15 cellular contexts compared by ENCODE assay signal in genomic region chr16:72091217-72091616, GRCh38. TPM values are rescaled to one million over a fixed set of nuclear protein-coding genes. Genes with fewer than 3 reads are reported as not detected.
DNase-seq lines count a peak whose midpoint lies in the region; ATAC-seq and TF ChIP-seq lines count a peak whose summit lies in the region.
"Had no signal": no experiment of that assay in that cellular context is flagged by ENCODE, and none has a peak within 500 bp of the region (broad histone marks: within the 10 kb centered on the region; RNA-seq: fewer than 3 reads in every experiment).

No MANE protein-coding gene starts in this region.

- peaks cover 42% of the 10 kb centered on the region for H3K4me1 Mint-ChIP-seq in activated CD4-positive, alpha-beta T cell treated with anti-CD3 and anti-CD28 coated beads, Interleukin-2, amount 10 ng/mL, durations not matched to agents 24 days and 14 days

- H3K27me3 Mint-ChIP-seq in activated CD4-positive, alpha-beta T cell treated with anti-CD3 and anti-CD28 coated beads, Interleukin-2, amount 10 ng/mL, durations not matched to agents 24 days and 14 days, result no peaks in the 10 kb centered on the region

- H3K9me3 ChIP-seq in PC-3 (ENCODE audit: low read length), result no peaks in the 10 kb centered on the region
- no peaks in the 10 kb centered on the region for H3K9me3 ChIP-seq in colonic mucosa
- no peaks in the 10 kb centered on the region for H3K9me3 ChIP-seq in neural cell (ENCODE audit: low read length)

- no peak for TF ChIP-seq RAD21 in neural cell (conservative IDR thresholded peaks at IDR 0.05)

- intact Hi-C loops in activated CD4-positive, alpha-beta T cell treated with anti-CD3 and anti-CD28 coated beads, Interleukin-2, amount 10 ng/mL, durations not matched to agents 24 days and 14 days (cut with micrococcal nuclease), result loop anchor here (5.0 to 10.0 kb wide), 4 partner anchors 284 to 1289 kb away; partner anchors contain the start of genes AP1G1, PHLPP2 and VAC14
- intact Hi-C loops in PC-3 (cut with micrococcal nuclease) (loop anchor here (5.0 to 10.0 kb wide), 2 partner anchors 86 to 199 kb away; partner anchors contain the start of genes DHODH and PKD1L3), colonic mucosa (cut with DNase I) (loop anchor here (5.0 kb wide), 1 partner anchor 79 kb away; no protein-coding TSS in a partner anchor)

- no peaks in the 10 kb centered on the region for H3K9me3 Mint-ChIP-seq in activated CD4-positive, alpha-beta T cell treated with anti-CD3 and anti-CD28 coated beads, Interleukin-2, amount 10 ng/mL, durations not matched to agents 24 days and 14 days

- H3K79me2 ChIP-seq in PC-3 (ENCODE audit: low read length) (peaks cover 54% of the 10 kb centered on the region), neural cell (replicated peaks; ENCODE audit: insufficient read depth, low read length) (peaks cover 43% of the 10 kb centered on the region)

- H3K27ac ChIP-seq in PC-3 (ENCODE audit: low read length) (no peak overlapping the region), colonic mucosa (no peak overlapping the region), neural cell (ENCODE audit: low read length) (no peak overlapping the region)
- H3K27ac ChIP-seq: cardiac muscle cell had no signal

- H3K4me3 Mint-ChIP-seq in activated CD4-positive, alpha-beta T cell treated with anti-CD3 and anti-CD28 coated beads, Interleukin-2, amount 10 ng/mL, durations not matched to agents 24 days and 14 days, result peak overlapping the region; percentile 97

- POLR2A ChIA-PET in PC-3 (lab: Charles Lee; ENCODE audit: unreplicated experiment), result no interaction called here

- ATAC-seq in PC-3 (no peak), GM18873 (IDR thresholded peaks at IDR 0.05; ENCODE audit: low FRiP score, unreplicated experiment) (no peak), GM21515 (IDR thresholded peaks at IDR 0.05; ENCODE audit: unreplicated experiment) (no peak)

- H3F3A ChIP-seq in PC-3 (ENCODE audit: low read length, unreplicated experiment) (no peaks in the 10 kb centered on the region), neural cell (ENCODE audit: insufficient read depth, low read length, poor library complexity, severe bottlenecking) (no peaks in the 10 kb centered on the region)

- H3K4me3 ChIP-seq in PC-3 (ENCODE audit: low read length) (no peak overlapping the region), colonic mucosa (no peak overlapping the region), neural cell (ENCODE audit: low read length) (peak overlapping the region; percentile 80)
- H3K4me3 ChIP-seq: cardiac muscle cell had no signal

- H3K9me2 ChIP-seq in PC-3 (replicated peaks; ENCODE audit: low read length), result no peaks in the 10 kb centered on the region
- H3K9me2 ChIP-seq in neural cell (ENCODE audit: insufficient read depth, low read length), result no peaks in the 10 kb centered on the region

- H3K27ac Mint-ChIP-seq in activated CD4-positive, alpha-beta T cell treated with anti-CD3 and anti-CD28 coated beads, Interleukin-2, amount 10 ng/mL, durations not matched to agents 24 days and 14 days, result no peak overlapping the region

- H3K27me3 ChIP-seq in PC-3 (ENCODE audit: low read length) (no peaks in the 10 kb centered on the region), colonic mucosa (no peaks in the 10 kb centered on the region), neural cell (ENCODE audit: insufficient read depth, low read depth, low read length) (no peaks in the 10 kb centered on the region)

- H2AFZ ChIP-seq in PC-3 (ENCODE audit: low read length), result no peak overlapping the region
- no peak overlapping the region for H2AFZ ChIP-seq in neural cell (ENCODE audit: low read depth, low read length)

- BruUV-seq in PC-3 (replicated peaks; lab: Mats Ljungman, UMichigan), result no TSS peak

- no peak for DNase-seq in activated CD4-positive, alpha-beta T cell treated with anti-CD3 and anti-CD28 coated beads, Interleukin-2, amount 10 ng/mL, durations not matched to agents 24 days and 14 days
- DNase-seq in activated CD4-positive, alpha-beta T cell treated with anti-CD3 and anti-CD28 coated beads, Interleukin-2, amount 50 U/mL, for 1 hour, result no peak
- DNase-seq in PC-3 (no peak), colonic mucosa (peak; percentile 32), COLO829 (ENCODE audit: low spot score) (no peak)
- DNase-seq: DMS153, glutamatergic neuron, NCI-H526 treated with DMSO at 0.1 percent for 48 hours, trophoblast cell had no signal

- H3K4me2 ChIP-seq in PC-3 (ENCODE audit: low read length), result peak overlapping the region; percentile 86
- no peak overlapping the region for H3K4me2 ChIP-seq in neural cell (ENCODE audit: low read length)

- TF ChIP-seq CTCF in PC-3 (conservative IDR thresholded peaks at IDR 0.05; ENCODE audit: low read depth, low read length) (no peak), colonic mucosa (IDR thresholded peaks at IDR 0.05) (no peak), neural cell (IDR thresholded peaks at IDR 0.05; ENCODE audit: poor library complexity, severe bottlenecking) (no peak)

- peaks cover 43% of the 10 kb centered on the region for H3K36me3 Mint-ChIP-seq in activated CD4-positive, alpha-beta T cell treated with anti-CD3 and anti-CD28 coated beads, Interleukin-2, amount 10 ng/mL, durations not matched to agents 24 days and 14 days (ENCODE audit: low read depth)

- H3K36me3 ChIP-seq in PC-3 (ENCODE audit: low read depth, low read length), result peaks cover 31% of the 10 kb centered on the region
- peaks cover 12% of the 10 kb centered on the region for H3K36me3 ChIP-seq in colonic mucosa
- H3K36me3 ChIP-seq in neural cell (ENCODE audit: insufficient read depth, low read length), result no peaks in the 10 kb centered on the region

- TF ChIP-seq EP300 in neural cell (conservative IDR thresholded peaks at IDR 0.05; ENCODE audit: poor library complexity, severe bottlenecking), result no peak

- H3K4me1 ChIP-seq in PC-3 (ENCODE audit: insufficient read depth, low read length), result peaks cover 12% of the 10 kb centered on the region; the same call in 1 of the 2 replicates
- peaks cover 11% of the 10 kb centered on the region for H3K4me1 ChIP-seq in colonic mucosa

- H3K9ac ChIP-seq in PC-3 (ENCODE audit: low read length) (no peak overlapping the region), colonic mucosa (ENCODE audit: low read depth in 2 of 2, low read length in 2 of 2) (no peak overlapping the region), neural cell (ENCODE audit: low read length) (no peak overlapping the region)

- no peaks in the 10 kb centered on the region for H4K20me1 ChIP-seq in PC-3 (ENCODE audit: low read length)
- no peaks in the 10 kb centered on the region for H4K20me1 ChIP-seq in neural cell (ENCODE audit: insufficient read depth)

- CTCF ChIA-PET in PC-3 (lab: Charles Lee), result no interaction called here

TF ChIP-seq in neural cell, 6 proteins besides CTCF, POLR2A, EP300 and RAD21 (continues in another document):
- TF ChIP-seq REST (IDR thresholded peaks at IDR 0.05; ENCODE audit: borderline replicate concordance), result no peak
- TF ChIP-seq POLR2AphosphoS5 (IDR thresholded peaks at IDR 0.05), result no peak
- TF ChIP-seq SMC3 (conservative IDR thresholded peaks at IDR 0.05; ENCODE audit: poor library complexity), result no peak
- no peak for TF ChIP-seq MXI1 (conservative IDR thresholded peaks at IDR 0.05; ENCODE audit: poor library complexity, severe bottlenecking)
- no peak for TF ChIP-seq TAF1 (IDR thresholded peaks at IDR 0.05; ENCODE audit: low read depth)

RNA-seq across cellular contexts. Expression of gene TXNL4B, which starts 2.2 kb away (rescaled TPM):
- total RNA-seq in activated CD4-positive, alpha-beta T cell treated with anti-CD3 and anti-CD28 coated beads, Interleukin-2, amount 10 ng/mL, durations not matched to agents 24 days and 14 days, result 23.4 and 23.7 TPM in 2 replicates
- 7.9 and 9.6 TPM in 2 replicates for total RNA-seq in PC-3 (2014; rRNA removed)
- total RNA-seq in colonic mucosa, result 10 to 100 TPM; 10.1 to 13.7 TPM
- 26.2 and 26.7 TPM in 2 replicates for polyA plus RNA-seq in neural cell
- polyA minus RNA-seq in neural cell, result 21.5 and 22.2 TPM in 2 replicates

RNA-seq across cellular contexts. Expression of gene DHX38, which starts 2.4 kb away (rescaled TPM):
- 91.0 and 98.1 TPM in 2 replicates for total RNA-seq in activated CD4-positive, alpha-beta T cell treated with anti-CD3 and anti-CD28 coated beads, Interleukin-2, amount 10 ng/mL, durations not matched to agents 24 days and 14 days
- total RNA-seq in PC-3 (2014; rRNA removed) (61.2 and 78.6 TPM in 2 replicates), colonic mucosa (10 to 100 TPM; 41.7 to 79.3 TPM)
- 48.0 and 55.6 TPM in 2 replicates for polyA plus RNA-seq in neural cell
- polyA minus RNA-seq in neural cell, result 61.6 and 70.4 TPM in 2 replicates

RNA-seq across cellular contexts. Expression of gene HPR, which starts 28.2 kb away (rescaled TPM):
- not detected in 2 replicates for total RNA-seq in activated CD4-positive, alpha-beta T cell treated with anti-CD3 and anti-CD28 coated beads, Interleukin-2, amount 10 ng/mL, durations not matched to agents 24 days and 14 days
- not detected in 2 replicates for total RNA-seq in PC-3 (2014; rRNA removed)
- under 1 TPM in 1 of 2 donors, not detected in 1; 0.69 TPM for total RNA-seq in colonic mucosa
- polyA plus RNA-seq in neural cell, result 0.31 TPM in 1 of 2 replicates, not detected in the other
- polyA minus RNA-seq in neural cell, result not detected in 2 replicates
- total RNA-seq: A673, cardiac muscle cell, endothelial cell of umbilical vein had no signal
- polyA plus RNA-seq: cardiac muscle cell, endothelial cell of umbilical vein had no signal

RNA-seq across cellular contexts. Expression of gene HP, which starts 36.9 kb away (rescaled TPM):
- total RNA-seq in activated CD4-positive, alpha-beta T cell treated with anti-CD3 and anti-CD28 coated beads, Interleukin-2, amount 10 ng/mL, durations not matched to agents 24 days and 14 days, result not detected in 2 replicates
- total RNA-seq in PC-3 (2014; rRNA removed) (not detected in 2 replicates), colonic mucosa (10 to 100 TPM in 1 of 2 donors, 1 to 10 TPM in 1; 5.7 to 27.6 TPM)
- polyA plus RNA-seq in neural cell, result not detected in 2 replicates
- polyA minus RNA-seq in neural cell, result not detected in 2 replicates
- total RNA-seq: A673, cardiac muscle cell, endothelial cell of umbilical vein had no signal
- polyA plus RNA-seq: endothelial cell of umbilical vein had no signal
